In the genomic region with DNA sequence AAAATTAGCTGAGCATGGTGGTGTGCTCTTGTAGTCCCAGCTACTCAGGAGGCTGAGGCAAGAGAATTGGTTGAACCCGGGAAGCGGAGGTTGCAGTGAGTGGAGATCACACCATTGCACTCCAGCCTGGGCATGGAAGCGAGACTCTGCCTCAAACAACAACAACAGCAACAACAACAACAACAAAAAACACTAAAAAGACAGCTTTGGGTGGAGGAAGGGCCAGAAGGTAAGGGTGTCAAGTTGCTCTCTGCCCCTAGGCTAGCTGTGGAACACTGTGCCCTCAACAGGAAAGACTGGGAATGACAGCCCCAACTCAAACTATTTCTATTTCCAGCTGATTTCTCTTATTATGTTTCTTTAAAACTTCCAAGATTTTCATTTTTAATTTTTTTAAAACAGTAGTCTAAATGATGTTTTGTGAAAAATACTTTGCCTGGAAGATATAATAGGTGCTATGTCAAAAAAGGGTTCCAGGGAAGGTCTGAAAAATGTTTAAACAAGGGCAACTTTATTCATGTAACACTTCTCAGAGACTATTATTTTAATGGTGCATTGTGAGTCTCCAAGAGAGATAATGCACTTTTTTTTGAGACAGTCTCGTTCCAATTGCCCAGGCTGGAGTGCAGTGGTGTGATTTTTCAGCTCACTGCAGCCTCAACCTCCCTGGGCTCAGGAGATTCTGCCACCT, we compare ENCODE assay signal across 10 cellular contexts. TPM values are rescaled to one million over a fixed set of nuclear protein-coding genes. Genes with fewer than 3 reads are reported as not detected.
DNase-seq lines count a peak whose midpoint lies in the region; ATAC-seq and TF ChIP-seq lines count a peak whose summit lies in the region.
"Had no signal": no experiment of that assay in that cellular context is flagged by ENCODE, and none has a peak within 500 bp of the region (broad histone marks: within the 10 kb centered on the region; RNA-seq: fewer than 3 reads in every experiment).

No MANE protein-coding gene starts in this region.

- TF ChIP-seq POLR2A in heart left ventricle (IDR thresholded peaks at IDR 0.05): no peak

- peak overlapping the region in 5 of 6 donors; percentile 5 to 83 (median 73) for H3K27ac Mint-ChIP-seq in immature natural killer cell
- H3K27ac Mint-ChIP-seq: activated CD4-positive, alpha-beta memory T cell treated with anti-CD3 and anti-CD28 coated beads for 36 hours had no signal

- TF ChIP-seq CTCF in AG09309 (IDR thresholded peaks at IDR 0.05; ENCODE audit: control insufficient read depth, insufficient read depth, low read depth, low read length, missing control alignments): peak; percentile 31
- peak; percentile 24; the same call in 1 of the 2 replicates for TF ChIP-seq CTCF in GM12875 (IDR thresholded peaks at IDR 0.05; ENCODE audit: borderline replicate concordance, insufficient read depth, low read depth, low read length)
- peak in 6 of 12 donors; percentile 8 to 30 (median 22) for TF ChIP-seq CTCF in heart left ventricle (IDR thresholded peaks at IDR 0.05)

- no peaks in the 10 kb centered on the region for H3K9me3 ChIP-seq in heart left ventricle

- no peaks in the 10 kb centered on the region for H3K9me3 Mint-ChIP-seq in immature natural killer cell
- H3K9me3 Mint-ChIP-seq: activated CD4-positive, alpha-beta memory T cell treated with anti-CD3 and anti-CD28 coated beads for 36 hours had no signal

- H3K36me3 ChIP-seq in heart left ventricle: peaks cover 0 to 3% (median 0%) of the 10 kb centered on the region in 9 donors

- ATAC-seq in GM19023 (IDR thresholded peaks at IDR 0.05; ENCODE audit: unreplicated experiment) (no peak), heart left ventricle (no peak)

- peaks cover 0 to 1% (median 0%) of the 10 kb centered on the region in 3 donors for H3K27me3 Mint-ChIP-seq in immature natural killer cell (ENCODE audit: low read depth in 3 of 3)
- H3K27me3 Mint-ChIP-seq: activated CD4-positive, alpha-beta memory T cell treated with anti-CD3 and anti-CD28 coated beads for 36 hours had no signal

- H3K36me3 Mint-ChIP-seq in immature natural killer cell: no peaks in the 10 kb centered on the region
- H3K36me3 Mint-ChIP-seq: activated CD4-positive, alpha-beta memory T cell treated with anti-CD3 and anti-CD28 coated beads for 36 hours had no signal

- peaks cover 0 to 52% (median 39%) of the 10 kb centered on the region in 12 donors for H3K4me1 ChIP-seq in heart left ventricle

- peak overlapping the region in 4 of 12 donors; percentile 22 to 76 (median 34) for H3K27ac ChIP-seq in heart left ventricle

- peak overlapping the region in 4 of 5 donors; percentile 16 to 58 (median 38) for H3K4me3 Mint-ChIP-seq in immature natural killer cell
- H3K4me3 Mint-ChIP-seq: activated CD4-positive, alpha-beta memory T cell treated with anti-CD3 and anti-CD28 coated beads for 36 hours had no signal

- peaks cover 65 to 84% of the 10 kb centered on the region in 2 donors for H3K4me1 Mint-ChIP-seq in immature natural killer cell

- 87 to 94% (median 90%) methylated on average over 4 of the region's 4 CpGs for WGBS in heart left ventricle, 4 donors

- intact Hi-C loops in heart left ventricle (cut with DNase I): loop anchor here in 5 of 10 donors (5.0 to 10.0 kb wide), 4 partner anchors 86 to 1306 kb away; no protein-coding TSS in a partner anchor

- DNase-seq in AG09309 (ENCODE audit: low read depth) (no peak), SK-MEL-5 (ENCODE audit: low read depth, low spot score) (peak; percentile 58), immature natural killer cell (no peak), NCI-H1694 treated with DMSO at 0.1 percent for 48 hours (lab: John Stamatoyannopoulos, UW) (no peak), islet precursor cell (no peak), heart left ventricle (no peak)
- DNase-seq: activated CD4-positive, alpha-beta memory T cell treated with anti-CD3 and anti-CD28 coated beads for 36 hours; KG1 had no signal

- in situ Hi-C loops in SK-MEL-5 (cut with HindIII; ENCODE audit: low pct_unique_long_range_greater_than_20kb, low sequenced_read_pairs): no loop called here

- H3K4me3 ChIP-seq in AG09309 (ENCODE audit: control insufficient read depth, low read depth, low read length): no peak overlapping the region
- H3K4me3 ChIP-seq in GM12875 (ENCODE audit: low read depth, low read length): no peak overlapping the region
- H3K4me3 ChIP-seq in heart left ventricle: no peak overlapping the region

- no peaks in the 10 kb centered on the region for H3K27me3 ChIP-seq in heart left ventricle

RNA-seq across cellular contexts. Expression of a gene that starts 29.9 kb away (rescaled TPM):
- 48.3 and 49.3 TPM in 2 replicates for total RNA-seq in SK-MEL-5 (2014; rRNA removed; shearing (Covaris generic))
- polyA plus RNA-seq in SK-MEL-5 (2015; cell fraction: cytosol; rRNA removed): 36.8 and 37.9 TPM in 2 replicates
- polyA plus RNA-seq in SK-MEL-5 (2015; cell fraction: nucleus; rRNA removed): 99.5 and 105 TPM in 2 replicates
- 100 to 1,000 TPM in 1 of 3 donors, 10 to 100 TPM in 2; 75.7 to 106 (median 84.8) TPM for polyA plus RNA-seq in immature natural killer cell
- total RNA-seq in heart left ventricle: 10 to 100 TPM; 40.1 to 84.8 (median 51.2) TPM
- polyA plus RNA-seq in heart left ventricle: 10 to 100 TPM; 13.0 to 41.9 TPM
